23 cellular contexts compared by ENCODE assay signal in genomic region chr22:22887621-22888503, GRCh38. TPM values are rescaled to one million over a fixed set of nuclear protein-coding genes. Genes with fewer than 3 reads are reported as not detected.
DNase-seq lines count a peak whose midpoint lies in the region; ATAC-seq, FAIRE-seq and TF ChIP-seq lines count a peak whose summit lies in the region.
"Had no signal": no experiment of that assay in that cellular context is flagged by ENCODE, and none has a peak within 500 bp of the region (broad histone marks: within the 10 kb centered on the region; RNA-seq: fewer than 3 reads in every experiment).

IGLL5 (plus strand) TSS chr22:22887816; CDS start chr22:22888054, 238 bp downstream.

- no peaks in the 10 kb centered on the region for H3K9me3 Mint-ChIP-seq in IgD-negative memory B cell
- H3K9me3 Mint-ChIP-seq: activated CD8-positive, alpha-beta T cell treated with anti-CD3 and anti-CD28 coated beads for 36 hours; neural progenitor cell had no signal

- H3K27ac ChIP-seq in coronary artery (no peak within 1 kb of the TSS), small intestine (ENCODE audit: low read depth in 1 of 2, low read length in 1 of 2) (peak within 1 kb of the TSS in 1 of 2 donors; percentile 78), foreskin keratinocyte (no peak within 1 kb of the TSS), psoas muscle (no peak within 1 kb of the TSS)
- H3K27ac ChIP-seq: ascending aorta, esophagus muscularis mucosa, neural progenitor cell had no signal

- H3K9me3 ChIP-seq in small intestine (ENCODE audit: control insufficient read depth, low read depth) = no peaks in the 10 kb centered on the region
- H3K9me3 ChIP-seq in psoas muscle = no peaks in the 10 kb centered on the region
- H3K9me3 ChIP-seq: ascending aorta, esophagus muscularis mucosa had no signal

- H3K36me3 ChIP-seq in small intestine (ENCODE audit: control insufficient read depth in 2 of 2, insufficient read depth in 2 of 2, low read length in 2 of 2) (no peaks in the 10 kb centered on the region), psoas muscle (ENCODE audit: insufficient read depth in 1 of 2, low read depth in 1 of 2) (no peaks in the 10 kb centered on the region)
- H3K36me3 ChIP-seq: ascending aorta, esophagus muscularis mucosa, neural progenitor cell had no signal

- 81 to 88% (median 83%) methylated on average over 15 of the region's 15 CpGs for WGBS in small intestine, 3 donors
- WGBS in psoas muscle, 3 donors = 82 to 91% (median 86%) methylated on average over 13 to 15 of the region's 15 CpGs

- intact Hi-C loops in psoas muscle (cut with DNase I) = no loop called here

- H3K27me3 ChIP-seq in small intestine (ENCODE audit: control insufficient read depth in 2 of 2, insufficient read depth in 2 of 2, low read length in 2 of 2) (no peaks in the 10 kb centered on the region), foreskin keratinocyte (peaks cover 2% of the 10 kb centered on the region), psoas muscle (ENCODE audit: insufficient read depth in 3 of 3, low read length in 2 of 3) (peaks cover 0 to 7% (median 0%) of the 10 kb centered on the region in 3 donors)
- H3K27me3 ChIP-seq: ascending aorta had no signal

- H3K4me1 ChIP-seq in small intestine (ENCODE audit: control insufficient read depth in 2 of 2, insufficient read depth in 1 of 2, low read depth in 1 of 2, low read length in 1 of 2) (no peaks in the 10 kb centered on the region), foreskin keratinocyte (no peaks in the 10 kb centered on the region), psoas muscle (no peaks in the 10 kb centered on the region)
- H3K4me1 ChIP-seq: ascending aorta, esophagus muscularis mucosa, neural progenitor cell had no signal

- peaks cover 39 to 54% (median 44%) of the 10 kb centered on the region in 3 donors for H3K4me1 Mint-ChIP-seq in IgD-negative memory B cell
- H3K4me1 Mint-ChIP-seq: neural progenitor cell had no signal

- FAIRE-seq in small intestine (lab: Jason Lieb, UNC) = no peak
- FAIRE-seq: colon, G401.6 had no signal

- peak within 1 kb of the TSS; percentile 62 for H3K4me3 ChIP-seq in GM12864 (ENCODE audit: low read depth, low read length)
- H3K4me3 ChIP-seq in coronary artery = no peak within 1 kb of the TSS
- H3K4me3 ChIP-seq in small intestine (ENCODE audit: low read depth in 1 of 2, low read length in 2 of 2) = no peak within 1 kb of the TSS
- no peak within 1 kb of the TSS for H3K4me3 ChIP-seq in psoas muscle
- H3K4me3 ChIP-seq: ascending aorta, esophagus muscularis mucosa, neural progenitor cell had no signal

- H3K27ac Mint-ChIP-seq in IgD-negative memory B cell = peak within 1 kb of the TSS in 1 of 3 donors; percentile 71
- H3K27ac Mint-ChIP-seq: activated CD8-positive, alpha-beta T cell treated with anti-CD3 and anti-CD28 coated beads for 36 hours; neural progenitor cell had no signal

- ATAC-seq in foreskin keratinocyte = no peak
- ATAC-seq in psoas muscle = no peak
- ATAC-seq in GM18858 (IDR thresholded peaks at IDR 0.05; ENCODE audit: unreplicated experiment) = no peak
- ATAC-seq: activated CD8-positive, alpha-beta T cell treated with anti-CD3 and anti-CD28 coated beads for 36 hours had no signal

- no peak for DNase-seq in GM12864 (ENCODE audit: low read depth)
- DNase-seq in coronary artery (ENCODE audit: low spot score) = peak; percentile 69
- DNase-seq in small intestine = no peak
- no peak for DNase-seq in activated naive CD4-positive, alpha-beta T cell treated with anti-CD3 and anti-CD28 coated beads, Interleukin-2, amount 50 U/mL, for 16 hours
- no peak for DNase-seq in foreskin keratinocyte
- DNase-seq in psoas muscle = no peak
- DNase-seq: activated CD8-positive, alpha-beta T cell treated with anti-CD3 and anti-CD28 coated beads for 36 hours; activated gamma-delta T cell; head of caudate nucleus; IMR-90; mesendoderm; NCI-H1105; NCI-H2171 treated with DMSO at 0.1 percent for 48 hours; NCI-H82; RPMI8226; substantia nigra had no signal

- H3K4me3 Mint-ChIP-seq in IgD-negative memory B cell = peak within 1 kb of the TSS; percentile 54 to 92 (median 70)
- H3K4me3 Mint-ChIP-seq: activated CD8-positive, alpha-beta T cell treated with anti-CD3 and anti-CD28 coated beads for 36 hours; neural progenitor cell had no signal

- H3K27me3 Mint-ChIP-seq in IgD-negative memory B cell = peaks cover 33% of the 10 kb centered on the region

- no peak for TF ChIP-seq CTCF in GM12864 (IDR thresholded peaks at IDR 0.05; ENCODE audit: low read depth, low read length, missing control alignments)
- no peak for TF ChIP-seq CTCF in coronary artery (IDR thresholded peaks at IDR 0.05)
- TF ChIP-seq CTCF in foreskin keratinocyte (conservative IDR thresholded peaks at IDR 0.05) = no peak
- TF ChIP-seq CTCF in psoas muscle (IDR thresholded peaks at IDR 0.05) = no peak

- peaks cover 7% of the 10 kb centered on the region for H3K36me3 Mint-ChIP-seq in IgD-negative memory B cell
- H3K36me3 Mint-ChIP-seq: neural progenitor cell had no signal

RNA-seq across cellular contexts. Expression of gene IGLL5, which starts in this region (rescaled TPM):
- polyA plus RNA-seq in IgD-negative memory B cell (195 TPM), small intestine (100 to 1,000 TPM in 1 of 3 donors, 10 to 100 TPM in 1, 1 to 10 TPM in 1; 5.6 to 215 (median 24.6) TPM), foreskin keratinocyte (not detected in 2 replicates), psoas muscle (under 1 TPM in 1 of 3 donors, not detected in 2; 0.06 TPM)
- total RNA-seq in foreskin keratinocyte (not detected in 2 replicates), psoas muscle (under 1 TPM in 2 of 4 donors, not detected in 2; 0.45 to 0.50 TPM)
- total RNA-seq: activated CD8-positive, alpha-beta T cell treated with anti-CD3 and anti-CD28 coated beads for 36 hours; IMR-90 had no signal
- polyA plus RNA-seq: IMR-90 had no signal
